In the genomic region with DNA sequence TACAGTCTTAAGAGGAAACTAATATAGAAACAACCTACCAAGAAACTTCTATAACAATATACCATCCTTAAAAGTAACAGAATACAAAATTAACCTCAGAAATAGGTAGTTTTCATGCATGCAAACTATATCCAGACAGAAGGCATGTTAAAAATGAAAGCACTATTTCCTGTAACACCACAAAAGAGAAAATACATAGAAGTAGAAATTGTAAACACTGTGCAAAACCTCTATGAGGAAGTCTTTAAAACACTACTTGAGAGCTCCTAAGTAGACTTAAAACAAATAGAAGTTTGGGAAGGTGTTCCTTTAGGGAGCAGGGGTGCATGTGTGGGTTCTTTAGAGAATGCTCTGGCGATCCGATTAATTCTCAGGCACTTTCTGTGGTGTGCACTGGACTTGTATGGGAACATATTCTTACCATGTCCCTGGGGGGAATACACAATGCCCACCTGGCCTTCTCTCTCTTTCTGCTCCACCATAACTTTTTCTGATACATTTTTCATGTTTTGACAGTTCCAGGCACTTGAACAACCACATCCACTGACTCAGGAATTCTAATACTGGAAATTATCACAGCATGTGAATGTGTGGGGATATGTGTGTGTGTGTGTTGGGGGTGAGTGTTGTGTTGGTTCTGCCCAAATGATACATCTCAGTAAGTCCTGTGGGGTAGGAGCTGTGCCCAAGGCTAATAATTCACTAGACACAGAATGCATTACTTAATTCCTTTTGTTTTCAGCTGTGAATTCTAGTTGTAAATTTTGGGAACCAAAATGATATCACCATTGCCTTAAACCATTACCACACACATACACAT, we compare ENCODE assay signal across 12 cellular contexts.
DNase-seq lines count a peak whose midpoint lies in the region; ATAC-seq and TF ChIP-seq lines count a peak whose summit lies in the region.
"Had no signal": no experiment of that assay in that cellular context is flagged by ENCODE, and none has a peak within 500 bp of the region (broad histone marks: within the 10 kb centered on the region; RNA-seq: fewer than 3 reads in every experiment).

No MANE protein-coding gene starts in this region.

- H3K27ac Mint-ChIP-seq in CD14-positive monocyte = no peak overlapping the region
- H3K27ac Mint-ChIP-seq: neural progenitor cell had no signal

- TF ChIP-seq CTCF in GM10248 (IDR thresholded peaks at IDR 0.05; ENCODE audit: control extremely low read depth, extremely low read depth, low read depth, missing control alignments) (no peak), CD14-positive monocyte (IDR thresholded peaks at IDR 0.05) (no peak)

- no peaks in the 10 kb centered on the region for H3K36me3 Mint-ChIP-seq in CD14-positive monocyte
- H3K36me3 Mint-ChIP-seq: neural progenitor cell had no signal

- ATAC-seq in GM18511 (IDR thresholded peaks at IDR 0.05; ENCODE audit: unreplicated experiment) (peak; percentile 59), GM21381 (IDR thresholded peaks at IDR 0.05; ENCODE audit: unreplicated experiment) (peak; percentile 69), HG03558 (IDR thresholded peaks at IDR 0.05; ENCODE audit: extremely low read depth, unreplicated experiment) (peak; percentile 44), HG03457 (IDR thresholded peaks at IDR 0.05; ENCODE audit: unreplicated experiment) (no peak)

- intact Hi-C loops in CD14-positive monocyte (cut with micrococcal nuclease) = no loop called here

- peaks cover 4% of the 10 kb centered on the region for H3K4me1 Mint-ChIP-seq in CD14-positive monocyte
- H3K4me1 Mint-ChIP-seq: neural progenitor cell had no signal

- DNase-seq in central memory CD4-positive, alpha-beta T cell = peak; percentile 15
- no peak for DNase-seq in GM10248 (ENCODE audit: extremely low spot score)
- no peak for DNase-seq in stimulated activated CD4-positive, alpha-beta T cell treated with anti-CD3 and anti-CD28 coated beads, Interleukin-2, amount 100 ng/mL, for 24 hours
- DNase-seq in CD14-positive monocyte (ENCODE audit: low spot score) = no peak
- DNase-seq: activated effector memory CD4-positive, alpha-beta T cell treated with anti-CD3 and anti-CD28 coated beads, Interleukin-2, amount 50 U/mL, for 16 hours; foreskin melanocyte; Peyer's patch had no signal

- POLR2A ChIA-PET in GM10248 (lab: Yijun Ruan, JAX) = no interaction called here

- H3K27me3 Mint-ChIP-seq in CD14-positive monocyte (ENCODE audit: low read depth in 3 of 3) = peaks cover 0 to 3% (median under 1%) of the 10 kb centered on the region in 3 donors

- CTCF ChIA-PET in GM10248 (lab: Yijun Ruan, JAX) = interaction anchor here (0.8 to 1.5 kb wide), 2 partner anchors 9 to 143 kb away, joined by 3 to 4 read pairs; no protein-coding TSS in a partner anchor

- H3K9me3 Mint-ChIP-seq in CD14-positive monocyte = peaks cover 0 to 2% (median under 1%) of the 10 kb centered on the region in 7 donors
- H3K9me3 Mint-ChIP-seq: neural progenitor cell had no signal

- no peak overlapping the region for H3K4me3 Mint-ChIP-seq in CD14-positive monocyte
- H3K4me3 Mint-ChIP-seq: neural progenitor cell had no signal
